Comparison of ENCODE assay signal across 8 cellular contexts in the genomic region with DNA sequence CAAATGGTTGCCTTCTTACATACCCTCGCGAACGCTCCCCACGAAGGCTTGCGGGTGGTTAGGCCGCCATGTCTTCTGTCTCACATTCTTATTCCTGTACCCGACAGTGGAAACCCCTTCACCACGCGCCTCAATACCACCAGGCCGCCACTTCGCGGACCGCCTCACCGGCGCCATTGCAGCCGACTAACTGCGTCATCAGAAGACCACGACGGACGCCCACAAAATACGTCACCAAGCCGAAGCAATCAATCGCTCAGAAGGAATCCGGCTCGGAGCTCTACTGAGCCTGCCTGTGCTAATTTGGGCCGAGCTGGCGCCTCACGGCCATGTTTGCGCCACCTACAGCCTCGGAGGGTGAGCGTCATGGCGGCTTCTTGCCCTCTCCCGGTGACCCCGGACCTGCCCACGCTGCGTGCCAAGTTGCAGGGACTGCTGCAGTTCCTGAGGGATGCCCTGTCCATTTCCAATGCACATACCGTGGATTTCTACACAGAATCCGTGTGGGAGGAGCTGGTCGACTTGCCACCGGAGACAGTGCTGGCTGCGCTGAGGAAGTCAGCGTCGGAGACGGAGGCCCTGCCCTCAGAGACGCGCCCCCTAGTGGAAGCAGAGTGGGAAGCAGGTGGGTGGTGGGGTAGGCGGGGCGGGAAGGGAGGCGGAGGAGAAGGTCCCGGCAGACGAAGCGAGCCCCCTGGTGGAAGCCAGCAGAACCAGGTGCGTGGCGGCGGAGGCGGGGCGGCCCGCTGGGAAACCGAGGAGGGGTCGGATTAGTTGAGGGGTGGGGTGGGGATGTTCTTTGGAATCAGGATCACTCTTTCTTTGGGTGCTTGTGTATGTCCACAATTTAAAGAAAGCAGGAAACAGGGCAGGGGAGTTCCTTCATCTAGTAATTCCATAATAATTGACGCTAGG. TPM values are rescaled to one million over a fixed set of nuclear protein-coding genes. Genes with fewer than 3 reads are reported as not detected.
DNase-seq lines count a peak whose midpoint lies in the region; ATAC-seq and TF ChIP-seq lines count a peak whose summit lies in the region.

A gene with protein sequence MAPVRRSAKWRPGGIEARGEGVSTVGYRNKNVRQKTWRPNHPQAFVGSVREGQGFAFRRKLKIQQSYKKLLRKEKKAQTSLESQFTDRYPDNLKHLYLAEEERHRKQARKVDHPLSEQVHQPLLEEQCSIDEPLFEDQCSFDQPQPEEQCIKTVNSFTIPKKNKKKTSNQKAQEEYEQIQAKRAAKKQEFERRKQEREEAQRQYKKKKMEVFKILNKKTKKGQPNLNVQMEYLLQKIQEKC (minus strand): TSS at position 188 of the 915 bp plus-strand sequence. CDS start 11 bp downstream, at position 177.
A gene with protein sequence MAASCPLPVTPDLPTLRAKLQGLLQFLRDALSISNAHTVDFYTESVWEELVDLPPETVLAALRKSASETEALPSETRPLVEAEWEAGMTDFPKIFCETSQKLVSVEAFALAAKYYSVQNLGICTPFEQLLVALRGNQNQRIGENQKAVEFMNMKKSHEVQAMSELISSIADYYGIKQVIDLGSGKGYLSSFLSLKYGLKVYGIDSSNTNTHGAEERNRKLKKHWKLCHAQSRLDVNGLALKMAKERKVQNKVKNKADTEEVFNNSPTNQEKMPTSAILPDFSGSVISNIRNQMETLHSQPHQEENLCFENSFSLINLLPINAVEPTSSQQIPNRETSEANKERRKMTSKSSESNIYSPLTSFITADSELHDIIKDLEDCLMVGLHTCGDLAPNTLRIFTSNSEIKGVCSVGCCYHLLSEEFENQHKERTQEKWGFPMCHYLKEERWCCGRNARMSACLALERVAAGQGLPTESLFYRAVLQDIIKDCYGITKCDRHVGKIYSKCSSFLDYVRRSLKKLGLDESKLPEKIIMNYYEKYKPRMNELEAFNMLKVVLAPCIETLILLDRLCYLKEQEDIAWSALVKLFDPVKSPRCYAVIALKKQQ (plus strand): TSS at position 330 of the 915 bp plus-strand sequence. CDS start 37 bp downstream, at position 367.

- peak; percentile 87 for ATAC-seq in CD4-positive, alpha-beta T cell (ENCODE audit: poor library complexity)
- ATAC-seq in GM19395 (IDR thresholded peaks at IDR 0.05; ENCODE audit: unreplicated experiment) (peak; percentile 94), HG03565 (IDR thresholded peaks at IDR 0.05; ENCODE audit: unreplicated experiment) (peak; percentile 92), right lobe of liver (peak; percentile 97 to 99 (median 98))

- H3K36me3 ChIP-seq in right lobe of liver, result peaks cover 0 to 20% (median under 1%) of the 10 kb centered on the region in 4 donors

- CTCF ChIA-PET in CD4-positive, alpha-beta T cell (lab: Charles Lee), result interaction anchor here (0.8 to 1.7 kb wide), 7 partner anchors 9 to 707 kb away, joined by 3 to 11 read pairs (median 3); a partner anchor contains a TSS

- peak within 1 kb of the TSS; percentile 100 for H3K4me3 Mint-ChIP-seq in CD4-positive, alpha-beta T cell

- intact Hi-C loops in CD4-positive, alpha-beta T cell (cut with DNase I, micrococcal nuclease), result loop anchor here in 1 of 2 experiments (5.0 to 10.0 kb wide), 2 partner anchors 329 to 714 kb away; a partner anchor contains a TSS
- intact Hi-C loops in dorsolateral prefrontal cortex (cut with DNase I), result loop anchor here (2.0 to 10.0 kb wide), 4 partner anchors 266 to 714 kb away; a partner anchor contains a TSS
- intact Hi-C loops in right lobe of liver (cut with DNase I), result no loop called here

- no peaks in the 10 kb centered on the region for H3K27me3 Mint-ChIP-seq in CD4-positive, alpha-beta T cell

- no peaks in the 10 kb centered on the region for H3K27me3 ChIP-seq in CD4-positive, alpha-beta T cell (ENCODE audit: control insufficient read depth, insufficient read depth, low read length)
- no peaks in the 10 kb centered on the region for H3K27me3 ChIP-seq in dorsolateral prefrontal cortex
- no peaks in the 10 kb centered on the region for H3K27me3 ChIP-seq in right lobe of liver

- under 1% methylated on average over 52 of the region's 61 CpGs for WGBS in right lobe of liver (ENCODE audit: insufficient coverage, low coverage, low lambda C conversion rate, missing lambda C conversion rate)

- H3K9me3 ChIP-seq in CD4-positive, alpha-beta T cell (ENCODE audit: control insufficient read depth, low read length), result no peaks in the 10 kb centered on the region
- H3K9me3 ChIP-seq in right lobe of liver, result no peaks in the 10 kb centered on the region

- H3K36me3 Mint-ChIP-seq in CD4-positive, alpha-beta T cell (ENCODE audit: low read depth), result peaks cover 63% of the 10 kb centered on the region

- peak; percentile 77 for TF ChIP-seq POLR2A in right lobe of liver (IDR thresholded peaks at IDR 0.05)

- H3K4me3 ChIP-seq in dorsolateral prefrontal cortex (peak within 1 kb of the TSS; percentile 64 to 100 (median 92)), right lobe of liver (peak within 1 kb of the TSS; percentile 60 to 84 (median 78))

- peak within 1 kb of the TSS; percentile 99 for H3K27ac Mint-ChIP-seq in CD4-positive, alpha-beta T cell

- peaks cover 68% of the 10 kb centered on the region for H3K4me1 Mint-ChIP-seq in CD4-positive, alpha-beta T cell (ENCODE audit: low read depth)

- peak; percentile 100 for TF ChIP-seq CTCF in CD4-positive, alpha-beta T cell (IDR thresholded peaks at IDR 0.05)
- TF ChIP-seq CTCF in dorsolateral prefrontal cortex (IDR thresholded peaks at IDR 0.05 in 54 of 56, conservative IDR thresholded peaks at IDR 0.05 in 2 of 56; ENCODE audit: low read depth in 1 of 56, partially characterized antibody in 56 of 56), result peak; percentile 66 to 99 (median 91)
- TF ChIP-seq CTCF in right lobe of liver (IDR thresholded peaks at IDR 0.05), result peak; percentile 73 to 97 (median 94)

- POLR2A ChIA-PET in CD4-positive, alpha-beta T cell (lab: Charles Lee), result interaction anchor here (0.6 to 2.0 kb wide), 7 partner anchors 9 to 714 kb away, joined by 3 to 14 read pairs (median 4); a partner anchor contains a TSS

- no peaks in the 10 kb centered on the region for H3K9me3 Mint-ChIP-seq in CD4-positive, alpha-beta T cell

- peak within 1 kb of the TSS; percentile 89 for H3K27ac ChIP-seq in CD4-positive, alpha-beta T cell (ENCODE audit: low read depth, low read length)
- H3K27ac ChIP-seq in dorsolateral prefrontal cortex (peak within 1 kb of the TSS; percentile 78 to 100 (median 98)), right lobe of liver (peak within 1 kb of the TSS; percentile 95 to 99 (median 96))

- peak; percentile 94 to 99 (median 97) for DNase-seq in CD4-positive, alpha-beta T cell
- peak; percentile 95 for DNase-seq in NCI-H748 treated with DMSO at 0.1 percent for 48 hours (lab: John Stamatoyannopoulos, UW)
- DNase-seq in activated CD4-positive, alpha-beta T cell treated with anti-CD3 and anti-CD28 coated beads, Interleukin-2, amount 50 U/mL, for 48 hours, result peak; percentile 97 to 98
- DNase-seq in dorsolateral prefrontal cortex, result peak; percentile 93 to 98 (median 96)
- peak; percentile 97 to 98 (median 97) for DNase-seq in right lobe of liver
- DNase-seq in stimulated activated CD4-positive, alpha-beta T cell treated with anti-CD3 and anti-CD28 coated beads, Interleukin-4, amount 100 ng/mL, for 4 hours, result peak; percentile 96

- peaks cover 0 to 27% (median 16%) of the 10 kb centered on the region in 4 donors for H3K4me1 ChIP-seq in right lobe of liver

RNA-seq across cellular contexts. Expression of the first gene that starts in this region (rescaled TPM):
- total RNA-seq in CD4-positive, alpha-beta T cell, result 100 to 1,000 TPM; 186 to 204 TPM
- 10 to 100 TPM; 18.7 to 46.8 (median 29.4) TPM for total RNA-seq in dorsolateral prefrontal cortex
- 10 to 100 TPM in 5 of 6 experiments, 1 to 10 TPM in 1; 9.1 to 22.9 (median 12.1) TPM for total RNA-seq in right lobe of liver

RNA-seq across cellular contexts. Expression of the second gene that starts in this region (rescaled TPM):
- total RNA-seq in CD4-positive, alpha-beta T cell, result 10 to 100 TPM; 12.4 to 12.6 TPM
- total RNA-seq in dorsolateral prefrontal cortex (10 to 100 TPM; 14.3 to 40.2 (median 22.9) TPM), right lobe of liver (1 to 10 TPM; 3.1 to 9.8 (median 5.4) TPM)

Comparison
In these comparisons a context has a peak if more than half of its experiments do, and no peak if none do; other contexts are left out.
1. Peak in every context shown above with its lines: DNase-seq, ATAC-seq, H3K4me3 ChIP-seq and H3K27ac ChIP-seq.
2. intact Hi-C loops: an anchor here in dorsolateral prefrontal cortex (2.0 to 10.0 kb wide); none called in right lobe of liver.